18 cellular contexts compared by ENCODE assay signal in the genomic region with DNA sequence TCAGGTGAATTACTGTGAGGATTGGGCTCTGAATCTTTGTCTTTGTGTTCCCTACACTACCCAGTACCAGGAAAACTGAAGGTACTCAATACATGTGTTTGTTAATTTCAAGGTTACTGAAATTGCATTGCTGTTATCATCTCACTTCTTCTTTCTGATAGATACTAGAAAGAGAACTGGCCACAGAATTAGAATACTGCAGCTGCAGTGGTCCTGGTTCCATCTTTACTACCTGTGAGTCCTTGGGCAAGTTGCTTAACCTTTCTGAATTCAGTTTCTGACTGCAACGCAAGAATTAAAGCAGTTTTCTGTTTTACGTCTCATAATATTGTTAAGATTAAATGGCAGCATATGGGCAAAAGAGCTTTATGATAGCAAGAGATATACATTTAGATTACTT.
A peak's percentile ranks its signal among the peaks of the same experiment; 100 is the strongest.
DNase-seq lines count a peak whose midpoint lies in the region; ATAC-seq, FAIRE-seq and TF ChIP-seq lines count a peak whose summit lies in the region.
"Had no signal": no experiment of that assay in that cellular context is flagged by ENCODE, and none has a peak within 500 bp of the region (broad histone marks: within the 10 kb centered on the region; RNA-seq: fewer than 3 reads in every experiment).

No MANE protein-coding gene starts in this region.

- H3K27ac ChIP-seq in GM12878 (ENCODE audit: control insufficient read depth, insufficient read depth): no peak overlapping the region
- H3K27ac ChIP-seq in adrenal gland: no peak overlapping the region
- H3K27ac ChIP-seq: coronary artery had no signal

- no peaks in the 10 kb centered on the region for H3K4me1 Mint-ChIP-seq in glutamatergic neuron (ENCODE audit: low read depth, unreplicated experiment)
- H3K4me1 Mint-ChIP-seq: activated naive CD8-positive, alpha-beta T cell treated with anti-CD3 and anti-CD28 coated beads for 36 hours had no signal

- no peak for TF ChIP-seq POLR2A in GM12878 (IDR thresholded peaks at IDR 0.05; ENCODE audit: low read depth, low read length)
- no peak for TF ChIP-seq POLR2A in adrenal gland (IDR thresholded peaks at IDR 0.05)

- no peaks in the 10 kb centered on the region for H4K20me1 ChIP-seq in GM12878 (ENCODE audit: control insufficient read depth, insufficient read depth)

- SMC1A ChIA-PET in GM12878 (lab: Charles Lee; ENCODE audit: uncharacterized antibody, unreplicated experiment): no interaction called here

- no peaks in the 10 kb centered on the region for H3K36me3 Mint-ChIP-seq in glutamatergic neuron (ENCODE audit: unreplicated experiment)
- H3K36me3 Mint-ChIP-seq: activated naive CD8-positive, alpha-beta T cell treated with anti-CD3 and anti-CD28 coated beads for 36 hours; naive thymus-derived CD4-positive, alpha-beta T cell had no signal

- no peak for TF ChIP-seq EP300 in GM12878 (IDR thresholded peaks at IDR 0.05; ENCODE audit: borderline replicate concordance in 1 of 2, control insufficient read depth in 1 of 2, low read depth in 2 of 2, low read length in 2 of 2)

- CTCF ChIA-PET in GM12878 (lab: Yijun Ruan, JAX): interaction anchor here (1.2 kb wide), 1 partner anchor 266 kb away, joined by 4 read pairs; no protein-coding TSS in a partner anchor

- no peaks in the 10 kb centered on the region for H3K27me3 ChIP-seq in GM12878 (replicated peaks in 1 of 2; ENCODE audit: control insufficient read depth in 2 of 2, insufficient read depth in 2 of 2, low read length in 1 of 2)
- no peaks in the 10 kb centered on the region for H3K27me3 ChIP-seq in adrenal gland

- TF ChIP-seq CTCF in GM12878 (IDR thresholded peaks at IDR 0.05 in 2 of 3, conservative IDR thresholded peaks at IDR 0.05 in 1 of 3; ENCODE audit: control insufficient read depth in 2 of 3, extremely low read depth in 1 of 3, insufficient read depth in 1 of 3, low read depth in 3 of 3, low read length in 3 of 3) (no peak), adrenal gland (IDR thresholded peaks at IDR 0.05) (no peak), glutamatergic neuron (IDR thresholded peaks at IDR 0.05; ENCODE audit: partially characterized antibody, unreplicated experiment) (no peak)

- POLR2A ChIA-PET in GM12878 (lab: Charles Lee): interaction anchor here (0.6 kb wide), 1 partner anchor 263 kb away, joined by 7 read pairs; no protein-coding TSS in a partner anchor

- peak; percentile 89 for ATAC-seq in GM18907 (IDR thresholded peaks at IDR 0.05; ENCODE audit: unreplicated experiment)
- ATAC-seq in GM21576 (IDR thresholded peaks at IDR 0.05; ENCODE audit: unreplicated experiment): peak; percentile 86
- ATAC-seq in HG03066 (IDR thresholded peaks at IDR 0.05; ENCODE audit: low read depth, unreplicated experiment): peak; percentile 88
- ATAC-seq in GM12878: peak; percentile 79
- ATAC-seq: activated CD8-positive, alpha-beta T cell treated with anti-CD3 and anti-CD28 coated beads, Interleukin-2, amount 10 ng/mL, durations not matched to agents 7 days and 5 days; naive thymus-derived CD4-positive, alpha-beta T cell had no signal

- DNase-seq in GM12878 (ENCODE audit: low read depth, low spot score) (peak; percentile 24), adrenal gland (no peak), glutamatergic neuron (no peak)
- no peak for DNase-seq in central memory CD4-positive, alpha-beta T cell
- DNase-seq in stimulated activated CD4-positive, alpha-beta T cell treated with anti-CD3 and anti-CD28 coated beads, Interleukin-15, amount 100 ng/mL, for 24 hours: no peak
- DNase-seq: activated CD8-positive, alpha-beta T cell treated with anti-CD3 and anti-CD28 coated beads, Interleukin-2, amount 10 ng/mL, durations not matched to agents 7 days and 5 days; activated naive CD8-positive, alpha-beta T cell treated with anti-CD3 and anti-CD28 coated beads for 36 hours; COR-L47; islet precursor cell; naive thymus-derived CD4-positive, alpha-beta T cell; NCI-H2081; OCI-M1 had no signal

- intact Hi-C loops in GM12878 (cut with micrococcal nuclease; ENCODE audit: unreplicated experiment): loop anchor here (10.0 kb wide), 1 partner anchor 437 kb away; no protein-coding TSS in a partner anchor
- intact Hi-C loops in adrenal gland (cut with DNase I): no loop called here

- in situ Hi-C loops in GM12878 (cut with MboI): no loop called here

- FAIRE-seq in GM12878 (lab: Jason Lieb, UNC): peak; percentile 66

- WGBS in GM12878 (ENCODE audit: insufficient coverage, insufficient replicate concordance, low lambda C conversion rate, missing lambda C conversion rate): 26% methylated on average over 2 of the region's 2 CpGs
- 81 to 95% (median 88%) methylated on average over 2 of the region's 2 CpGs for WGBS in adrenal gland, 4 donors

- H3K4me3 ChIP-seq in GM12878 (no peak overlapping the region), adrenal gland (no peak overlapping the region)
- H3K4me3 ChIP-seq: coronary artery had no signal

- H3K79me2 ChIP-seq in GM12878 (ENCODE audit: control insufficient read depth, insufficient read depth, low read length): no peaks in the 10 kb centered on the region

- no peak overlapping the region for H3K27ac Mint-ChIP-seq in glutamatergic neuron (ENCODE audit: unreplicated experiment)
- H3K27ac Mint-ChIP-seq: activated CD8-positive, alpha-beta T cell treated with anti-CD3 and anti-CD28 coated beads, Interleukin-2, amount 10 ng/mL, durations not matched to agents 7 days and 5 days; activated naive CD8-positive, alpha-beta T cell treated with anti-CD3 and anti-CD28 coated beads for 36 hours; naive thymus-derived CD4-positive, alpha-beta T cell; T-helper 1 cell treated with Interleukin-12 subunit alpha and Interleukin-12 subunit beta and Interleukin-4 antibody, amounts not matched to agents 30 μg/mL and 1 μg/mL, for 36 hours had no signal

- H3K27me3 Mint-ChIP-seq in glutamatergic neuron (ENCODE audit: unreplicated experiment): no peaks in the 10 kb centered on the region
- H3K27me3 Mint-ChIP-seq: activated naive CD8-positive, alpha-beta T cell treated with anti-CD3 and anti-CD28 coated beads for 36 hours; IgD-negative memory B cell had no signal

- no TSS peak for BruUV-seq in GM12878 (replicated peaks; lab: Mats Ljungman, UMichigan)

- RAD21 ChIA-PET in GM12878 (lab: Charles Lee; ENCODE audit: unreplicated experiment): no interaction called here

- no peak for TF ChIP-seq RAD21 in GM12878 (IDR thresholded peaks at IDR 0.05; ENCODE audit: insufficient read depth, low read depth, low read length)

- H3K9ac ChIP-seq in GM12878 (ENCODE audit: control insufficient read depth, insufficient read depth, low read length): no peak overlapping the region

- peaks cover 41% of the 10 kb centered on the region for H3K4me1 ChIP-seq in GM12878 (ENCODE audit: control insufficient read depth, insufficient read depth, low read length)
- H3K4me1 ChIP-seq in adrenal gland (replicated peaks in 1 of 2): no peaks in the 10 kb centered on the region

- H3K4me2 ChIP-seq in GM12878 (ENCODE audit: control insufficient read depth, insufficient read depth): peak overlapping the region; percentile 67

- no peaks in the 10 kb centered on the region for H3K36me3 ChIP-seq in GM12878 (ENCODE audit: control insufficient read depth in 2 of 2, insufficient read depth in 2 of 2, low read length in 1 of 2)
- no peaks in the 10 kb centered on the region for H3K36me3 ChIP-seq in adrenal gland (replicated peaks in 1 of 2)

- H3K4me3 Mint-ChIP-seq in glutamatergic neuron (ENCODE audit: unreplicated experiment): no peak overlapping the region
- H3K4me3 Mint-ChIP-seq: activated CD8-positive, alpha-beta T cell treated with anti-CD3 and anti-CD28 coated beads, Interleukin-2, amount 10 ng/mL, durations not matched to agents 7 days and 5 days; activated naive CD8-positive, alpha-beta T cell treated with anti-CD3 and anti-CD28 coated beads for 36 hours; naive thymus-derived CD4-positive, alpha-beta T cell; T-helper 1 cell treated with Interleukin-12 subunit alpha and Interleukin-12 subunit beta and Interleukin-4 antibody, amounts not matched to agents 30 μg/mL and 1 μg/mL, for 36 hours had no signal

- H2AFZ ChIP-seq in GM12878 (ENCODE audit: control insufficient read depth, low read depth, low read length): no peak overlapping the region

- H3K9me3 ChIP-seq in GM12878 (replicated peaks; ENCODE audit: control insufficient read depth, insufficient read depth, low read length) (no peaks in the 10 kb centered on the region), adrenal gland (replicated peaks in 1 of 3) (no peaks in the 10 kb centered on the region)

- H3K9me3 Mint-ChIP-seq in glutamatergic neuron (ENCODE audit: unreplicated experiment): peaks cover 2% of the 10 kb centered on the region
- H3K9me3 Mint-ChIP-seq: activated naive CD8-positive, alpha-beta T cell treated with anti-CD3 and anti-CD28 coated beads for 36 hours; IgD-negative memory B cell; T-helper 1 cell treated with Interleukin-12 subunit alpha and Interleukin-12 subunit beta and Interleukin-4 antibody, amounts not matched to agents 30 μg/mL and 1 μg/mL, for 36 hours had no signal

TF ChIP-seq in GM12878, 131 proteins besides CTCF, POLR2A, EP300 and RAD21 (continues in another document):
- no peak for TF ChIP-seq MTA2 (IDR thresholded peaks at IDR 0.05; ENCODE audit: low read depth)
- peak; percentile 97 for TF ChIP-seq POU2F2 (IDR thresholded peaks at IDR 0.05; ENCODE audit: borderline replicate concordance, low read depth, low read length)
- no peak for TF ChIP-seq NR2C1 (IDR thresholded peaks at IDR 0.05)
- peak in 1 of 2 experiments; percentile 30; a peak in 2 of 4 replicates for TF ChIP-seq IKZF2 (IDR thresholded peaks at IDR 0.05)
- TF ChIP-seq SPI1 (IDR thresholded peaks at IDR 0.05; ENCODE audit: borderline replicate concordance, insufficient read depth, low read depth, low read length): peak; percentile 92
- peak; percentile 71; the same call in 1 of the 2 replicates for TF ChIP-seq ZNF217 (IDR thresholded peaks at IDR 0.05)
- TF ChIP-seq TCF3 (IDR thresholded peaks at IDR 0.05; ENCODE audit: borderline replicate concordance, insufficient read depth, low read depth, low read length): no peak
- TF ChIP-seq BHLHE40 (IDR thresholded peaks at IDR 0.05; ENCODE audit: borderline replicate concordance in 1 of 2, low read depth in 2 of 2, low read length in 1 of 2): 0 out of 4 replicates have a peak, but pooled peaks of 1 of the 2 experiments have one; percentile 15
- peak; percentile 64; the same call in 1 of the 2 replicates for TF ChIP-seq TCF12 (IDR thresholded peaks at IDR 0.05; ENCODE audit: low read depth, low read length)
- peak; percentile 62; the same call in 1 of the 2 replicates for TF ChIP-seq RCOR1 (conservative IDR thresholded peaks at IDR 0.05; ENCODE audit: low read depth, low read length)
- peak; percentile 83 for TF ChIP-seq RUNX3 (IDR thresholded peaks at IDR 0.05; ENCODE audit: low read length)
- TF ChIP-seq IRF4 (IDR thresholded peaks at IDR 0.05; ENCODE audit: low read depth, low read length): peak; percentile 54; the same call in 1 of the 2 replicates
